8 cellular contexts compared by ENCODE assay signal in genomic region chr14:69611264-69612013, GRCh38. TPM values are rescaled to one million over a fixed set of nuclear protein-coding genes. Genes with fewer than 3 reads are reported as not detected.
DNase-seq lines count a peak whose midpoint lies in the region; ATAC-seq and TF ChIP-seq lines count a peak whose summit lies in the region.

A gene with protein sequence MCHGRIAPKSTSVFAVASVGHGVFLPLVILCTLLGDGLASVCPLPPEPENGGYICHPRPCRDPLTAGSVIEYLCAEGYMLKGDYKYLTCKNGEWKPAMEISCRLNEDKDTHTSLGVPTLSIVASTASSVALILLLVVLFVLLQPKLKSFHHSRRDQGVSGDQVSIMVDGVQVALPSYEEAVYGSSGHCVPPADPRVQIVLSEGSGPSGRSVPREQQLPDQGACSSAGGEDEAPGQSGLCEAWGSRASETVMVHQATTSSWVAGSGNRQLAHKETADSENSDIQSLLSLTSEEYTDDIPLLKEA (plus strand): TSS chr14:69611596. CDS start chr14:69658593, 46,997 bp downstream.

- H3K27ac ChIP-seq in cardiac muscle cell: peak within 1 kb of the TSS; percentile 93
- H3K27ac ChIP-seq in transverse colon: peak within 1 kb of the TSS; percentile 97 to 99 (median 99)

- POLR2A ChIA-PET in T-cell (lab: Charles Lee): interaction anchor here (0.5 to 2.5 kb wide), 10 partner anchors 13 to 1429 kb away, joined by 3 to 15 read pairs (median 4); partner anchors contain the start of gene SRSF5 (in 1 of the 2)

- H3K9me3 ChIP-seq in adipocyte (ENCODE audit: control insufficient read depth, low read length) (no peaks in the 10 kb centered on the region), cardiac muscle cell (ENCODE audit: low read depth) (no peaks in the 10 kb centered on the region), transverse colon (no peaks in the 10 kb centered on the region)

- peaks cover 61% of the 10 kb centered on the region for H3K4me1 ChIP-seq in adipocyte (ENCODE audit: control insufficient read depth, insufficient read depth, low read length)
- H3K4me1 ChIP-seq in cardiac muscle cell (ENCODE audit: low read depth): peaks cover 43% of the 10 kb centered on the region
- peaks cover 18 to 68% (median 55%) of the 10 kb centered on the region in 4 donors for H3K4me1 ChIP-seq in transverse colon

- peak within 1 kb of the TSS; percentile 97 to 100 for H3K27ac Mint-ChIP-seq in T-cell

- TF ChIP-seq POLR2A in transverse colon (IDR thresholded peaks at IDR 0.05): peak; percentile 76

- TF ChIP-seq EP300 in transverse colon (IDR thresholded peaks at IDR 0.05; ENCODE audit: low read depth): no peak

- no peaks in the 10 kb centered on the region for H3K27me3 Mint-ChIP-seq in T-cell

- peak within 1 kb of the TSS; percentile 94 for H3K9ac ChIP-seq in adipocyte (ENCODE audit: low read length)

- TF ChIP-seq CTCF in GM10266 (IDR thresholded peaks at IDR 0.05; ENCODE audit: control insufficient read depth, insufficient read depth, low read depth, missing control alignments) (no peak), cardiac muscle cell (IDR thresholded peaks at IDR 0.05; ENCODE audit: low read depth, low read length) (no peak), transverse colon (IDR thresholded peaks at IDR 0.05) (no peak)

- intact Hi-C loops in transverse colon (cut with DNase I; ENCODE audit: low total_unique reads): no loop called here

- H3K9me3 Mint-ChIP-seq in T-cell: no peaks in the 10 kb centered on the region

- H3K4me3 ChIP-seq in adipocyte (ENCODE audit: low read length) (peak within 1 kb of the TSS; percentile 94), cardiac muscle cell (peak within 1 kb of the TSS; percentile 90), transverse colon (peak within 1 kb of the TSS; percentile 79 to 88 (median 80))

- H3K27me3 ChIP-seq in adipocyte (replicated peaks; ENCODE audit: control insufficient read depth, insufficient read depth, low read length) (no peaks in the 10 kb centered on the region), cardiac muscle cell (no peaks in the 10 kb centered on the region), transverse colon (no peaks in the 10 kb centered on the region)

- DNase-seq in GM10266 (ENCODE audit: extremely low spot score): peak; percentile 96
- DNase-seq in NCI-H1436 (lab: John Stamatoyannopoulos, UW): peak; percentile 91
- DNase-seq in T-cell: peak; percentile 78 to 92 (median 85)
- peak; percentile 96 for DNase-seq in adipocyte (ENCODE audit: low read depth)
- DNase-seq in cardiac muscle cell (ENCODE audit: low read depth in 1 of 2, low spot score in 1 of 2): peak; percentile 93 to 94
- peak; percentile 88 for DNase-seq in pons (ENCODE audit: low spot score)
- peak; percentile 94 for DNase-seq in transverse colon

- in situ Hi-C loops in transverse colon (cut with MboI; ENCODE audit: low pct_ligation_motif_present in 1 of 4, low pct_unique_long_range_greater_than_20kb in 1 of 4, low sequenced_read_pairs in 3 of 4): no loop called here

- 1% methylated on average over 30 of the region's 103 CpGs; no CpG with 5 or more reads in 1 of the 2 donors for WGBS in transverse colon (ENCODE audit: low coverage in 1 of 2), 2 donors

- H3K36me3 Mint-ChIP-seq in T-cell: no peaks in the 10 kb centered on the region

- peaks cover 59 to 63% (median 61%) of the 10 kb centered on the region in 3 donors for H3K4me1 Mint-ChIP-seq in T-cell

- H3K36me3 ChIP-seq in adipocyte (ENCODE audit: control insufficient read depth, insufficient read depth, low read length, severe bottlenecking): no peaks in the 10 kb centered on the region
- no peaks in the 10 kb centered on the region for H3K36me3 ChIP-seq in cardiac muscle cell
- H3K36me3 ChIP-seq in transverse colon: no peaks in the 10 kb centered on the region

- H3K4me3 Mint-ChIP-seq in T-cell: peak within 1 kb of the TSS; percentile 94 to 97 (median 97)

- CTCF ChIA-PET in T-cell (lab: Charles Lee): interaction anchor here (0.6 to 0.9 kb wide), 5 partner anchors 7 to 79 kb away, joined by 3 to 8 read pairs (median 3); no protein-coding TSS in a partner anchor

- ATAC-seq in HG02678 (IDR thresholded peaks at IDR 0.05; ENCODE audit: unreplicated experiment) (peak; percentile 61), T-cell (replicated peaks in 1 of 4) (peak; percentile 79 to 82 (median 80))

RNA-seq across cellular contexts. Expression of the gene that starts here (rescaled TPM):
- total RNA-seq in T-cell (10 to 100 TPM; 53.5 to 75.5 (median 60.4) TPM), cardiac muscle cell (12.1 and 14.7 TPM in 2 replicates), transverse colon (100 to 1,000 TPM in 2 of 4 donors, 10 to 100 TPM in 2; 29.1 to 159 (median 95.0) TPM)
- polyA plus RNA-seq in cardiac muscle cell: 8.7 TPM in 2 replicates

Comparison
In these comparisons a context has a peak if more than half of its experiments do, and no peak if none do; other contexts are left out.
1. Peak in every context shown above with its lines: DNase-seq, ATAC-seq, H3K4me3 ChIP-seq and H3K27ac ChIP-seq.